16 cellular contexts compared by ENCODE assay signal in the genomic region with DNA sequence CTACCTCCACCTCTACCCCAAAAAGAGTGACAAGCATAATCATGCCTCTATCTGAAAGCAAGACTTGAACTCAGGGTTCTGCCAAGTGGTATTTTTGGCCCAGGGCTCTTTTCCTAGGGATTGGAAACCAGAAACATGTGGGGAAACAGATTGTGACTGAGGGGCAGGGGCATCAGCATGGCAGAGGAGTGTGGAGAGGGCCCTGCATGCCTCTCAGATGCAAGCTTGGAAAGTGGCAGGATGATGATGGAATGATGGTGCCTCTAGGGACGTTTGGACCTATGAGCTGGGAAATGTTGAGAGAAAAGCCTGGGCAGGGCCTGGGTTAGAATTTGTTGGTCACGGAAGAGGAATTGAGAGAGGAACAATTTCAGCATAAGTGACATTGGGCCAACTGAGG.
"Had no signal": no experiment of that assay in that cellular context is flagged by ENCODE, and none has a peak within 500 bp of the region (broad histone marks: within the 10 kb centered on the region; RNA-seq: fewer than 3 reads in every experiment).

No MANE protein-coding gene starts in this region.

- DNase-seq: cortex of kidney; dorsolateral prefrontal cortex; effector memory CD4-positive, alpha-beta T cell; left colon; mammary epithelial cell; mucosa of descending colon; naive thymus-derived CD8-positive, alpha-beta T cell; posterior cingulate gyrus; right cardiac atrium; small intestine; stimulated activated CD4-positive, alpha-beta T cell treated with anti-CD3 and anti-CD28 coated beads, Interleukin-12 subunit alpha, Interleukin-12 subunit beta, amount 100 ng/mL, for 4 hours; stimulated activated naive CD4-positive, alpha-beta T cell treated with Interleukin-2 at 50 U/mL for 16 hours; trophoblast cell; uterus had no signal

- H3K4me3 ChIP-seq: dorsolateral prefrontal cortex, esophagus muscularis mucosa, hepatocyte, mucosa of descending colon, uterus had no signal

- H3K27ac Mint-ChIP-seq: naive thymus-derived CD8-positive, alpha-beta T cell had no signal

- ATAC-seq: left colon; mucosa of descending colon; naive thymus-derived CD8-positive, alpha-beta T cell; right cardiac atrium had no signal
